In genomic region chr15:67863442-67863987, GRCh38 we compare ENCODE assay signal across 1 cellular context.
TF ChIP-seq lines count a peak whose summit lies in the region.

No MANE protein-coding gene starts in this region.

TF ChIP-seq in HepG2, 621 proteins besides CTCF, POLR2A, EP300 and RAD21 (continued from another document and continues in another):
- TF ChIP-seq ZNF512B (CRISPR knock-in tag; IDR thresholded peaks at IDR 0.05; ENCODE audit: borderline replicate concordance) (0 out of 2 replicates have a peak, but pooled peaks have one; percentile 18), TMF1 (CRISPR knock-in tag; IDR thresholded peaks at IDR 0.05; ENCODE audit: low read depth) (peak; percentile 22; the same call in 1 of the 2 replicates), FOXA1 (IDR thresholded peaks at IDR 0.05) (no peak), FOXA1 (CRISPR knock-in tag; IDR thresholded peaks at IDR 0.05) (peak; percentile 40; the same call in 1 of the 2 replicates), PITX1 (CRISPR knock-in tag; IDR thresholded peaks at IDR 0.05) (peak; percentile 62; the same call in 1 of the 2 replicates), ZMYM2 (CRISPR knock-in tag; IDR thresholded peaks at IDR 0.05) (no peak), MLLT10 (CRISPR knock-in tag; IDR thresholded peaks at IDR 0.05) (no peak), ZBTB39 (CRISPR knock-in tag; IDR thresholded peaks at IDR 0.05) (no peak), ZNF776 (CRISPR knock-in tag; IDR thresholded peaks at IDR 0.05) (peak; percentile 81; the same call in 1 of the 2 replicates), NCOA2 (CRISPR knock-in tag; IDR thresholded peaks at IDR 0.05) (0 out of 2 replicates have a peak, but pooled peaks have one; percentile 15), CCDC6 (CRISPR knock-in tag; IDR thresholded peaks at IDR 0.05) (peak; percentile 66; the same call in 1 of the 2 replicates), FOXJ3 (CRISPR knock-in tag; IDR thresholded peaks at IDR 0.05; ENCODE audit: borderline replicate concordance) (peak; percentile 55; the same call in 1 of the 2 replicates), KLF15 (CRISPR knock-in tag; IDR thresholded peaks at IDR 0.05; ENCODE audit: borderline replicate concordance) (peak; percentile 59; the same call in 1 of the 2 replicates), ZFY (CRISPR knock-in tag; IDR thresholded peaks at IDR 0.05) (peak; percentile 68), ZNF768 (CRISPR knock-in tag; IDR thresholded peaks at IDR 0.05) (peak; percentile 74), KLF6 (CRISPR knock-in tag; IDR thresholded peaks at IDR 0.05) (0 out of 2 replicates have a peak, but pooled peaks have one; percentile 29), ZNF800 (CRISPR knock-in tag; IDR thresholded peaks at IDR 0.05) (peak; percentile 62), CENPBD1 (CRISPR knock-in tag; IDR thresholded peaks at IDR 0.05; ENCODE audit: borderline replicate concordance, low read depth) (no peak), ZNF331 (CRISPR knock-in tag; IDR thresholded peaks at IDR 0.05) (peak; percentile 73), CSRNP1 (CRISPR knock-in tag; IDR thresholded peaks at IDR 0.05) (peak; percentile 85; the same call in 1 of the 2 replicates), ZNF687 (CRISPR knock-in tag; IDR thresholded peaks at IDR 0.05) (peak; percentile 98), HOXA5 (CRISPR knock-in tag; IDR thresholded peaks at IDR 0.05) (peak; percentile 86; the same call in 1 of the 2 replicates), CBX1 (IDR thresholded peaks at IDR 0.05; ENCODE audit: low read depth) (peak; percentile 33), ZGPAT (CRISPR knock-in tag; IDR thresholded peaks at IDR 0.05) (peak; percentile 83), ELF1 (CRISPR knock-in tag; IDR thresholded peaks at IDR 0.05) (peak; percentile 46; the same call in 1 of the 2 replicates), ZBTB8A (CRISPR knock-in tag; IDR thresholded peaks at IDR 0.05; ENCODE audit: borderline replicate concordance, low read depth) (no peak), KLF16 (CRISPR knock-in tag; IDR thresholded peaks at IDR 0.05) (peak; percentile 35 to 44; a peak in 1 of 4 replicates), ZNF781 (CRISPR knock-in tag; IDR thresholded peaks at IDR 0.05; ENCODE audit: borderline replicate concordance, not compliant biosample characterization) (peak; percentile 67), ZNF232 (CRISPR knock-in tag; IDR thresholded peaks at IDR 0.05; ENCODE audit: borderline replicate concordance) (0 out of 2 replicates have a peak, but pooled peaks have one; percentile 46), ZNF775 (CRISPR knock-in tag; IDR thresholded peaks at IDR 0.05; ENCODE audit: borderline replicate concordance) (no peak; the same call in 1 of the 2 replicates), TAF1 (CRISPR knock-in tag; IDR thresholded peaks at IDR 0.05) (peak; percentile 51; the same call in 1 of the 2 replicates), GATAD1 (CRISPR knock-in tag; IDR thresholded peaks at IDR 0.05) (0 out of 2 replicates have a peak, but pooled peaks have one; percentile 18), SRY (CRISPR knock-in tag; IDR thresholded peaks at IDR 0.05) (0 out of 2 replicates have a peak, but pooled peaks have one; percentile 55), POLR2AphosphoS5 (IDR thresholded peaks at IDR 0.05; ENCODE audit: low read depth, low read length) (peak; percentile 54; the same call in 1 of the 2 replicates), ZNF12 (CRISPR knock-in tag; IDR thresholded peaks at IDR 0.05) (peak; percentile 53), PAXIP1 (CRISPR knock-in tag; conservative IDR thresholded peaks at IDR 0.05) (peak; percentile 39; the same call in 1 of the 2 replicates), CEBPG (CRISPR knock-in tag; IDR thresholded peaks at IDR 0.05) (peak; percentile 28; the same call in 1 of the 2 replicates)
